ENCODE assay signal across 8 cellular contexts in the genomic region with DNA sequence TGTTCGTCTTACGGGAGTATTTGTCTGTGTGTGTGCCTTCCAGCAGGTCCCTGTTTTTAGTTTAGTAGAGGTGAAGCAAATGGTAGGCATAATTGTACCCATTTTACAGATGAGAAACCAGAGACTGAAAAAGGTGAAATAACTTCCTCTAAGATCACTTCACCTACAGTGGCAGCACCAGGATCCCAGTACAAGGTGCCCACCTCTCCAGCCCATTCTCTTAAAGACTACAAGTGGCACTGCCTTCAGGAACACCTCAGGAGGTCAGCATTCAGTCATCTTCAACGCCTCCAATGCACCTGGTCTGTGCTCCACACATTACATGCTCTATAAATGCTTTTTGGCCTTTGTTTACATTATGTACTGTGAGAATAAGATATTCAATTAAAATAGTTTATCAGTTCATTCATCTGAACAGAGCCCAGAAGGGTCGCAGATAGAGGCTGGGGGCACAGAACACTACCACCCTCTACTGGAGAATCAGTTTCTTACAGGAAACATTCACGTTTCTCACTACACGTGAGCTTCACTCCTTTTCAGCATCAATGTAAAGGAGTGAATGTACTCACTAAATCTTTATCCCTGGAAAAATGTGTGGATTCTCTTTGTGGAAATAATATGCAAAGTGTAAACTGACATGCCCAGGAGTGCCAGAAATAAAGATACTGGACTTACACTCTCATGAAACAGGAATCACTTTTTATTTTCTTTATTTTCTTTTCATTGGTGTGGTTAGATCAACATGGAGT. TPM values are rescaled to one million over a fixed set of nuclear protein-coding genes. Genes with fewer than 3 reads are reported as not detected.
A peak's percentile ranks its signal among the peaks of the same experiment; 100 is the strongest.
DNase-seq lines count a peak whose midpoint lies in the region; ATAC-seq and TF ChIP-seq lines count a peak whose summit lies in the region.

No MANE protein-coding gene starts in this region.

- H3K9me3 ChIP-seq in OCI-LY7 (ENCODE audit: low read length) = no peaks in the 10 kb centered on the region

- peaks cover 7% of the 10 kb centered on the region for H3K27me3 Mint-ChIP-seq in activated CD4-positive, alpha-beta memory T cell treated with anti-CD3 and anti-CD28 coated beads for 36 hours

- BruUV-seq in OCI-LY7 (replicated peaks; lab: Mats Ljungman, UMichigan) = no TSS peak

- H3K4me3 ChIP-seq in OCI-LY7 (ENCODE audit: low read depth, low read length, poor library complexity, severe bottlenecking) = no peak overlapping the region

- no peaks in the 10 kb centered on the region for H3K79me2 ChIP-seq in OCI-LY7 (ENCODE audit: insufficient read depth, low read depth, low read length)

- no peaks in the 10 kb centered on the region for H3K9me3 Mint-ChIP-seq in activated CD4-positive, alpha-beta memory T cell treated with anti-CD3 and anti-CD28 coated beads for 36 hours

- no peaks in the 10 kb centered on the region for H3K4me1 ChIP-seq in OCI-LY7 (ENCODE audit: insufficient read depth, low read length, poor library complexity, severe bottlenecking)

- intact Hi-C loops in OCI-LY7 (cut with micrococcal nuclease; ENCODE audit: unreplicated experiment) = loop anchor here (1.0 to 2.0 kb wide), 3 partner anchors 151 to 399 kb away; no protein-coding TSS in a partner anchor
- intact Hi-C loops in activated CD4-positive, alpha-beta memory T cell treated with anti-CD3 and anti-CD28 coated beads for 36 hours (cut with micrococcal nuclease) = loop anchor here (1.0 to 5.0 kb wide), 3 partner anchors 79 to 399 kb away; no protein-coding TSS in a partner anchor

- H2AFZ ChIP-seq in OCI-LY7 (ENCODE audit: low read length) = no peak overlapping the region

- no peak overlapping the region for H3K27ac ChIP-seq in OCI-LY7 (ENCODE audit: low read depth, low read length, poor library complexity, severe bottlenecking)

- CTCF ChIA-PET in OCI-LY7 (lab: Charles Lee; ENCODE audit: unreplicated experiment) = interaction anchor here (0.5 to 2.3 kb wide), 3 partner anchors 71 to 400 kb away, joined by 3 to 5 read pairs (median 3); no protein-coding TSS in a partner anchor
- CTCF ChIA-PET in activated CD4-positive, alpha-beta memory T cell treated with anti-CD3 and anti-CD28 coated beads for 36 hours (lab: Charles Lee) = interaction anchor here (0.6 to 3.2 kb wide), 18 partner anchors 9 to 1119 kb away, joined by 3 to 21 read pairs (median 3); no protein-coding TSS in a partner anchor

- H3K4me2 ChIP-seq in OCI-LY7 (ENCODE audit: low read length) = no peak overlapping the region

- H3K9me2 ChIP-seq in OCI-LY7 (ENCODE audit: insufficient read depth, low read length) = no peaks in the 10 kb centered on the region

- no peaks in the 10 kb centered on the region for H3K36me3 ChIP-seq in OCI-LY7 (ENCODE audit: insufficient read depth, low read length)

- H3K27ac Mint-ChIP-seq in activated CD4-positive, alpha-beta memory T cell treated with anti-CD3 and anti-CD28 coated beads for 36 hours = no peak overlapping the region

- ATAC-seq in esophagus mucosa = peak; percentile 23
- ATAC-seq in GM19467 (IDR thresholded peaks at IDR 0.05; ENCODE audit: unreplicated experiment) = no peak

- peak; percentile 91 for TF ChIP-seq CTCF in OCI-LY7 (conservative IDR thresholded peaks at IDR 0.05; ENCODE audit: low read length)

- H3K36me3 Mint-ChIP-seq in activated CD4-positive, alpha-beta memory T cell treated with anti-CD3 and anti-CD28 coated beads for 36 hours = no peaks in the 10 kb centered on the region

- DNase-seq in activated CD4-positive, alpha-beta T cell treated with anti-CD3 and anti-CD28 coated beads for 48 hours = peak; percentile 7
- no peak for DNase-seq in activated CD4-positive, alpha-beta T cell treated with anti-CD3 and anti-CD28 coated beads, Interleukin-2, amount 50 U/mL, for 1 hour
- DNase-seq in OCI-LY7 (ENCODE audit: low spot score) = peak; percentile 48
- peak; percentile 46 for DNase-seq in retina
- no peak for DNase-seq in hippocampal formation (lab: John Stamatoyannopoulos, UW)
- DNase-seq in activated CD4-positive, alpha-beta memory T cell treated with anti-CD3 and anti-CD28 coated beads for 36 hours = no peak

- no peaks in the 10 kb centered on the region for H3K4me1 Mint-ChIP-seq in activated CD4-positive, alpha-beta memory T cell treated with anti-CD3 and anti-CD28 coated beads for 36 hours (ENCODE audit: low read depth)

- H4K20me1 ChIP-seq in OCI-LY7 (ENCODE audit: insufficient read depth, low read length) = no peaks in the 10 kb centered on the region

- POLR2A ChIA-PET in OCI-LY7 (lab: Charles Lee) = interaction anchor here (0.8 kb wide), 1 partner anchor 9 kb away, joined by 3 read pairs; no protein-coding TSS in a partner anchor
- POLR2A ChIA-PET in activated CD4-positive, alpha-beta memory T cell treated with anti-CD3 and anti-CD28 coated beads for 36 hours (lab: Charles Lee) = no interaction called here

- H3K4me3 Mint-ChIP-seq in activated CD4-positive, alpha-beta memory T cell treated with anti-CD3 and anti-CD28 coated beads for 36 hours = no peak overlapping the region

RNA-seq across cellular contexts. Expression of a gene that starts 45.5 kb away (rescaled TPM):
- 61.1 and 94.2 TPM in 2 replicates for total RNA-seq in OCI-LY7 (2014; rRNA removed; shearing (Covaris generic))
- total RNA-seq in OCI-LY7 (2022) = 246 and 268 TPM in 2 replicates
- 304 TPM for total RNA-seq in esophagus mucosa
- 100 to 1,000 TPM; 119 to 128 TPM for total RNA-seq in activated CD4-positive, alpha-beta memory T cell treated with anti-CD3 and anti-CD28 coated beads for 36 hours

Comparison
In these comparisons a context has a peak if more than half of its experiments do, and no peak if none do; other contexts are left out.
1. DNase-seq: peak in activated CD4-positive, alpha-beta T cell treated with anti-CD3 and anti-CD28 coated beads for 48 hours (single experiment), OCI-LY7 (single experiment) and retina (single experiment); none in activated CD4-positive, alpha-beta T cell treated with anti-CD3 and anti-CD28 coated beads, Interleukin-2, amount 50 U/mL, for 1 hour (single experiment), hippocampal formation (0 of 2) and activated CD4-positive, alpha-beta memory T cell treated with anti-CD3 and anti-CD28 coated beads for 36 hours (single experiment).